Comparison of ENCODE assay signal across 8 cellular contexts in the genomic region with DNA sequence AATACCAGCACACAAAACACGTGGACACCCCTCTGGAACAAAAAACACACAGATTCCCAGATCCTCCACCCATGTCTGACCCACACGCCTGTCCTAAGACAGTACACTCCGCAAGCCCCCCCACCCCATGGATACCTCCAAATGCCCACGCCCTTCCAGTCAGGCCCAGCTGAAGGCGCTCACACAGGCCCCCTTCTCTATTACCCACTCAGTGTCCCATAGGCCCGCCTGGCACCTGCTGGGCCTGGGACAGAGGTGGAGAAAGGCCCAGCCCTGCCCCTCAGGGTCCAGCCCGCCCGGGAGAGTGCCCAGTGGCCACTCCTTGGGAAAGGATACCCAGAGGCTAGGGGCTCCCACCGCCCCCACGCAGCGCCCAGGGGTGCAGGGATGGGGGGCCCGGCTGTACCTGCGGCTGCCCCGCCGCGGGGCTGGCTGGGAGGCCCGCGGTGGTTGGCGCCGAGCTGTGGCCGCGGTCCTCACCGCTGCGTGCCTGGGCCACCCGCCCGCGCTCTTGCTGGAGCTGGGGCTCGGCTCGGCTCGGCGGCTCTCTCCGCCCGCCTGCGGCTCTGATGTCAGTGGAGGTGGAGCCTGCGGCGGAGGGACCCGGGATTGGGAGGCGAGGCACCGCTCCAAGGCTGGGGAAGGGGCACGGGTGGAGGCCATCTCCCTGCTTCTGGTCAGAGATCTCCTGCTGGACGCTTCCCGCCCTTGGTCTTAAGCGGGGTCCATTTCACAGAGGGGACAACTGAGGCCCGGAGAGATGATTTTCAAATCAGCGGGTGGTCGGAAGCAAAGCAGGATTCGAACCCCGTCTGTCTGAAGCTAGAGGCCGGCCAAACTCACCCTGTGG. TPM values are rescaled to one million over a fixed set of nuclear protein-coding genes. Genes with fewer than 3 reads are reported as not detected.
DNase-seq lines count a peak whose midpoint lies in the region; ATAC-seq and TF ChIP-seq lines count a peak whose summit lies in the region.

Gene CAMK1, minus strand, starts transcription at position 522 of the 850 bp plus-strand sequence. CDS start 2,198 bp downstream, outside the sequence.

- WGBS in body of pancreas, 2 donors = 4 to 14% methylated on average over 6 to 49 of the region's 49 CpGs

- H3K27ac ChIP-seq in 22Rv1 (peak within 1 kb of the TSS; percentile 65), HUES48 (ENCODE audit: low read depth, low read length) (peak within 1 kb of the TSS; percentile 11), body of pancreas (peak within 1 kb of the TSS; percentile 55 to 84 (median 80)), rectal smooth muscle tissue (ENCODE audit: low read depth, low read length) (peak within 1 kb of the TSS; percentile 89)

- no peak within 1 kb of the TSS; the same call in 1 of the 2 replicates for H3K9ac ChIP-seq in HUES48 (ENCODE audit: low read depth, low read length)
- H3K9ac ChIP-seq in rectal smooth muscle tissue (ENCODE audit: low read length) = peak within 1 kb of the TSS; percentile 35

- H3K36me3 ChIP-seq in HUES48 (ENCODE audit: control insufficient read depth, insufficient read depth, low read length) = no peaks in the 10 kb centered on the region
- no peaks in the 10 kb centered on the region for H3K36me3 ChIP-seq in body of pancreas (replicated peaks in 1 of 2; ENCODE audit: insufficient read depth in 1 of 2, low read depth in 2 of 2)
- peaks cover 6% of the 10 kb centered on the region for H3K36me3 ChIP-seq in rectal smooth muscle tissue (ENCODE audit: control insufficient read depth, insufficient read depth, low read length)

- intact Hi-C loops in body of pancreas (cut with DNase I) = no loop called here

- DNase-seq in T-helper 9 cell (peak; percentile 42), body of pancreas (peak; percentile 77 to 86 (median 84)), hypothalamus (lab: John Stamatoyannopoulos, UW) (peak in 48 of 51 donors; percentile 15 to 85 (median 62))

- H3K9me3 ChIP-seq in HUES48 (ENCODE audit: control insufficient read depth, insufficient read depth, low read length) = no peaks in the 10 kb centered on the region
- no peaks in the 10 kb centered on the region for H3K9me3 ChIP-seq in body of pancreas

- peaks cover 9% of the 10 kb centered on the region for H3K4me1 ChIP-seq in HUES48 (ENCODE audit: control insufficient read depth, insufficient read depth, low read length)
- peaks cover 35% of the 10 kb centered on the region for H3K4me1 ChIP-seq in body of pancreas
- peaks cover 13% of the 10 kb centered on the region for H3K4me1 ChIP-seq in rectal smooth muscle tissue (ENCODE audit: control insufficient read depth, insufficient read depth, low read length)

- ATAC-seq in body of pancreas = peak; percentile 88
- no peak for ATAC-seq in HG02981 (IDR thresholded peaks at IDR 0.05; ENCODE audit: unreplicated experiment)

- peak; percentile 26 for TF ChIP-seq POLR2A in GM15510 (IDR thresholded peaks at IDR 0.05; ENCODE audit: borderline replicate concordance, extremely low read depth, insufficient read length)
- TF ChIP-seq POLR2A in body of pancreas (IDR thresholded peaks at IDR 0.05) = peak; percentile 59 to 66 (median 65)

- peak within 1 kb of the TSS; percentile 58 for H3K4me3 ChIP-seq in HUES48 (ENCODE audit: low read depth, low read length)
- peak within 1 kb of the TSS; percentile 26 to 47 for H3K4me3 ChIP-seq in body of pancreas
- H3K4me3 ChIP-seq in rectal smooth muscle tissue (ENCODE audit: low read length) = peak within 1 kb of the TSS; percentile 75

- H3K27me3 ChIP-seq in HUES48 (ENCODE audit: control insufficient read depth, insufficient read depth, low read length) (peaks cover 21% of the 10 kb centered on the region), body of pancreas (no peaks in the 10 kb centered on the region), rectal smooth muscle tissue (ENCODE audit: control insufficient read depth, insufficient read depth, low read length) (no peaks in the 10 kb centered on the region)

- TF ChIP-seq CTCF in 22Rv1 (IDR thresholded peaks at IDR 0.05) (peak; percentile 15; the same call in 1 of the 2 replicates), body of pancreas (IDR thresholded peaks at IDR 0.05) (no peak)

RNA-seq across cellular contexts. Expression of gene CAMK1, which starts in this region (rescaled TPM):
- total RNA-seq in body of pancreas = 10 to 100 TPM; 10.9 to 34.9 TPM

Comparison
In these comparisons a context has a peak if more than half of its experiments do, and no peak if none do; other contexts are left out.
1. H3K27ac ChIP-seq: peak in every context shown above with its lines; median percentile 89 in rectal smooth muscle tissue; 80 in body of pancreas; 65 in 22Rv1; 11 in HUES48.